Comparison of ENCODE assay signal across 23 cellular contexts in the genomic region with DNA sequence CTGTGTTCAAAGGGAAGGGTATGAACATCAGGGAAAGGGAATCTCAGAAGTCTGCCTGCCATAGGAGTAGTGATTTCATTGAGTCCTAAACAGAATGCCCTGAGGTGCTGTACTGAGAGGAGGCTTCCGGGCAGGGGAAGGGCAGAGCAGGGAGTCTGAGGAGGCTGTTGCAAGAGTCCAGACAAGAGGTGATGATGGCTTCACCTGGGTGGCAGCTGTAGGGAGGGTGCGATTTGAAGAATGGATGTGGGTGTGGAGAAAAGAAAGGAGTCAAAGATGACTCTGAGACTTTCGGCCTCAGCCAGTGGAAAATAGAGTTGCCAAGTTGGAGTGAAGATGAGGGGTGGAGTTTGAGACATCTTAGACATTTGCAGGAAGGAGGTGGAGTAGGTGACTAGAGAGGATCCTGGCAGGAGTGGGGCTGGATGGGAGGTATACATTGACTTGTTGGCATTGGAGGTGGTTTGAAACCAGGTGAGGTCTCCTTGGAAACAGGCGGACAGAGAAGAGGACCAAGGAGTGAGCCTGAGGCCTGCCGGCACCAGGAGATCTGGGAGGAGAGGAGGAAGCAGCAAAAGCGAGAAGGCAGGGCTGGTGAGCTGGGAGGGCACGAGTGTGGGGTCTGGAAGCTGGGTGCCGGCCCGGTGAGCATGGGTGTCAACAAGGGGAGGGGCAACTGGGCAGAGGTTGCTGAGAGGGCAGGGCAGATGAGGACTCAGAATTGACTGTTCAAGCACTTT. TPM values are rescaled to one million over a fixed set of nuclear protein-coding genes. Genes with fewer than 3 reads are reported as not detected.
DNase-seq lines count a peak whose midpoint lies in the region; ATAC-seq and TF ChIP-seq lines count a peak whose summit lies in the region.
"Had no signal": no experiment of that assay in that cellular context is flagged by ENCODE, and none has a peak within 500 bp of the region (broad histone marks: within the 10 kb centered on the region; RNA-seq: fewer than 3 reads in every experiment).

No MANE protein-coding gene starts in this region.

- peaks cover 0 to 9% (median 3%) of the 10 kb centered on the region in 7 donors for H3K9me3 Mint-ChIP-seq in CD14-positive monocyte
- H3K9me3 Mint-ChIP-seq in CD4-positive, alpha-beta memory T cell: peaks cover 0 to 2% (median 0%) of the 10 kb centered on the region in 8 donors
- peaks cover 2% of the 10 kb centered on the region for H3K9me3 Mint-ChIP-seq in activated naive CD8-positive, alpha-beta T cell treated with anti-CD3 and anti-CD28 coated beads, Interleukin-2, amount 10 ng/mL, durations not matched to agents 7 days and 5 days
- peaks cover 0 to 11% (median 1%) of the 10 kb centered on the region in 7 donors for H3K9me3 Mint-ChIP-seq in naive B cell
- H3K9me3 Mint-ChIP-seq: endodermal cell had no signal

- H3K27ac ChIP-seq in CD4-positive, alpha-beta memory T cell (ENCODE audit: low read depth, low read length): no peak overlapping the region
- H3K27ac ChIP-seq: prostate gland, upper lobe of left lung had no signal

- intact Hi-C loops in CD14-positive monocyte (cut with micrococcal nuclease): no loop called here
- intact Hi-C loops in CD4-positive, alpha-beta memory T cell (cut with micrococcal nuclease): no loop called here

- H3K4me3 ChIP-seq in CD4-positive, alpha-beta memory T cell (ENCODE audit: low read length in 2 of 2): no peak overlapping the region
- H3K4me3 ChIP-seq: prostate gland, upper lobe of left lung had no signal

- H3K4me3 Mint-ChIP-seq in CD14-positive monocyte (no peak overlapping the region), naive B cell (no peak overlapping the region)
- peak overlapping the region in 4 of 8 donors; percentile 0 to 36 (median 2) for H3K4me3 Mint-ChIP-seq in CD4-positive, alpha-beta memory T cell
- H3K4me3 Mint-ChIP-seq in activated naive CD8-positive, alpha-beta T cell treated with anti-CD3 and anti-CD28 coated beads, Interleukin-2, amount 10 ng/mL, durations not matched to agents 7 days and 5 days: no peak overlapping the region
- H3K4me3 Mint-ChIP-seq: endodermal cell had no signal

- no peaks in the 10 kb centered on the region for H3K27me3 Mint-ChIP-seq in CD14-positive monocyte (ENCODE audit: low read depth in 3 of 3)
- H3K27me3 Mint-ChIP-seq in CD4-positive, alpha-beta memory T cell: no peaks in the 10 kb centered on the region
- no peaks in the 10 kb centered on the region for H3K27me3 Mint-ChIP-seq in activated naive CD8-positive, alpha-beta T cell treated with anti-CD3 and anti-CD28 coated beads, Interleukin-2, amount 10 ng/mL, durations not matched to agents 7 days and 5 days
- no peaks in the 10 kb centered on the region for H3K27me3 Mint-ChIP-seq in naive B cell

- POLR2A ChIA-PET in CD4-positive, alpha-beta memory T cell (lab: Charles Lee; ENCODE audit: partially characterized antibody): interaction anchor here (1.2 to 1.4 kb wide), 2 partner anchors 17 to 24 kb away, joined by 5 read pairs; a partner anchor contains a TSS
- POLR2A ChIA-PET in activated naive CD8-positive, alpha-beta T cell treated with anti-CD3 and anti-CD28 coated beads, Interleukin-2, amount 10 ng/mL, durations not matched to agents 7 days and 5 days (lab: Charles Lee): no interaction called here

- H3K27me3 ChIP-seq in CD4-positive, alpha-beta memory T cell (ENCODE audit: insufficient read depth, low read length): no peaks in the 10 kb centered on the region
- H3K27me3 ChIP-seq: upper lobe of left lung had no signal

- H3K27ac Mint-ChIP-seq in CD14-positive monocyte (peak overlapping the region in 4 of 7 donors; percentile 6 to 58 (median 34)), naive B cell (peak overlapping the region in 4 of 6 donors; percentile 24 to 92 (median 36))
- H3K27ac Mint-ChIP-seq in CD4-positive, alpha-beta memory T cell: peak overlapping the region; percentile 17 to 84 (median 73)
- H3K27ac Mint-ChIP-seq in activated naive CD8-positive, alpha-beta T cell treated with anti-CD3 and anti-CD28 coated beads, Interleukin-2, amount 10 ng/mL, durations not matched to agents 7 days and 5 days: peak overlapping the region; percentile 30
- H3K27ac Mint-ChIP-seq: endodermal cell had no signal

- peaks cover 10% of the 10 kb centered on the region for H3K36me3 ChIP-seq in CD4-positive, alpha-beta memory T cell (ENCODE audit: insufficient read depth, low read length)
- H3K36me3 ChIP-seq: prostate gland had no signal

- peaks cover 45% of the 10 kb centered on the region for H3K4me1 ChIP-seq in CD4-positive, alpha-beta memory T cell (ENCODE audit: insufficient read depth, low read length)
- H3K4me1 ChIP-seq: prostate gland had no signal

- CTCF ChIA-PET in CD4-positive, alpha-beta memory T cell (lab: Charles Lee; ENCODE audit: partially characterized antibody): interaction anchor here (0.6 to 1.5 kb wide), 3 partner anchors 15 to 36 kb away, joined by 3 to 5 read pairs (median 3); no protein-coding TSS in a partner anchor

- no peak for TF ChIP-seq CTCF in CD14-positive monocyte (IDR thresholded peaks at IDR 0.05)

- no peak for ATAC-seq in activated naive CD8-positive, alpha-beta T cell treated with anti-CD3 and anti-CD28 coated beads, Interleukin-2, amount 10 ng/mL, durations not matched to agents 7 days and 5 days (ENCODE audit: low read depth)
- ATAC-seq in naive B cell (ENCODE audit: low read depth in 2 of 2) (no peak), esophagus mucosa (no peak)
- ATAC-seq: PC-3 had no signal

- H3K36me3 Mint-ChIP-seq in CD14-positive monocyte (peaks cover 48 to 68% of the 10 kb centered on the region in 2 donors), naive B cell (peaks cover 17 to 27% of the 10 kb centered on the region in 2 donors)
- peaks cover 19 to 34% of the 10 kb centered on the region in 2 donors for H3K36me3 Mint-ChIP-seq in CD4-positive, alpha-beta memory T cell
- H3K36me3 Mint-ChIP-seq in activated naive CD8-positive, alpha-beta T cell treated with anti-CD3 and anti-CD28 coated beads, Interleukin-2, amount 10 ng/mL, durations not matched to agents 7 days and 5 days: peaks cover 32% of the 10 kb centered on the region

- no peaks in the 10 kb centered on the region for H3K9me3 ChIP-seq in CD4-positive, alpha-beta memory T cell (ENCODE audit: control insufficient read depth in 1 of 2, low read length in 2 of 2)
- H3K9me3 ChIP-seq: prostate gland, upper lobe of left lung had no signal

- peaks cover 90% of the 10 kb centered on the region for H3K4me1 Mint-ChIP-seq in CD14-positive monocyte
- H3K4me1 Mint-ChIP-seq in CD4-positive, alpha-beta memory T cell: peaks cover 40 to 83% (median 59%) of the 10 kb centered on the region in 4 donors
- H3K4me1 Mint-ChIP-seq in activated naive CD8-positive, alpha-beta T cell treated with anti-CD3 and anti-CD28 coated beads, Interleukin-2, amount 10 ng/mL, durations not matched to agents 7 days and 5 days: peaks cover 16% of the 10 kb centered on the region
- H3K4me1 Mint-ChIP-seq in naive B cell: peaks cover 55 to 67% (median 64%) of the 10 kb centered on the region in 3 donors

- no peak for DNase-seq in CD14-positive monocyte (ENCODE audit: low spot score)
- no peak for DNase-seq in CD4-positive, alpha-beta memory T cell
- DNase-seq in activated naive CD8-positive, alpha-beta T cell treated with anti-CD3 and anti-CD28 coated beads, Interleukin-2, amount 10 ng/mL, durations not matched to agents 7 days and 5 days: no peak
- no peak for DNase-seq in naive B cell
- no peak for DNase-seq in kidney glomerular epithelial cell (lab: John Stamatoyannopoulos, UW)
- DNase-seq in SIG-M5 (lab: John Stamatoyannopoulos, UW): no peak
- DNase-seq in H4 (ENCODE audit: low spot score): no peak
- DNase-seq: activated CD4-positive, alpha-beta T cell treated with anti-CD3 and anti-CD28 coated beads for 48 hours; activated CD8-positive, alpha-beta memory T cell treated with anti-CD3 and anti-CD28 coated beads, Interleukin-2, amount 50 U/mL, for 48 hours; activated gamma-delta T cell; cortex of kidney; DND-41; endodermal cell; H7; islet precursor cell; Kasumi-1; NCI-H510A treated with DMSO at 0.1 percent for 48 hours; PC-3; SHP77 treated with DMSO at 0.1 percent for 48 hours; stimulated activated CD4-positive, alpha-beta T cell treated with anti-CD3 and anti-CD28 coated beads, Interleukin-15, amount 100 ng/mL, for 24 hours; upper lobe of left lung had no signal

RNA-seq across cellular contexts. Expression of a gene that starts 24.2 kb away (rescaled TPM):
- polyA plus RNA-seq in CD14-positive monocyte (10 to 100 TPM; 36.3 to 44.7 TPM), naive B cell (ENCODE audit: low read depth in 6 of 6) (10 to 100 TPM; 27.3 to 42.4 (median 33.8) TPM)
- total RNA-seq in CD4-positive, alpha-beta memory T cell: 10 to 100 TPM; 73.7 to 80.7 TPM
- 10 to 100 TPM; 40.7 to 52.2 TPM for polyA plus RNA-seq in CD4-positive, alpha-beta memory T cell
- 10 to 100 TPM; 44.5 to 52.3 TPM for total RNA-seq in activated naive CD8-positive, alpha-beta T cell treated with anti-CD3 and anti-CD28 coated beads, Interleukin-2, amount 10 ng/mL, durations not matched to agents 7 days and 5 days
- total RNA-seq in H4 (2014; rRNA removed; shearing (Covaris generic)): 38.9 and 43.0 TPM in 2 replicates
- 48.1 TPM for total RNA-seq in esophagus mucosa
